8 cellular contexts compared by ENCODE assay signal in genomic region chr11:22624742-22625447, GRCh38. TPM values are rescaled to one million over a fixed set of nuclear protein-coding genes. Genes with fewer than 3 reads are reported as not detected.
DNase-seq lines count a peak whose midpoint lies in the region; ATAC-seq and TF ChIP-seq lines count a peak whose summit lies in the region.

No MANE protein-coding gene starts in this region.

- H3K4me3 ChIP-seq in right cardiac atrium (ENCODE audit: low read length) (peak overlapping the region; percentile 78), rectal smooth muscle tissue (ENCODE audit: low read length) (peak overlapping the region; percentile 98)

- H3K4me1 ChIP-seq in right cardiac atrium (ENCODE audit: control insufficient read depth, insufficient read depth, low read length) (peaks cover 2% of the 10 kb centered on the region), rectal smooth muscle tissue (ENCODE audit: control insufficient read depth, insufficient read depth, low read length) (no peaks in the 10 kb centered on the region)

- no peaks in the 10 kb centered on the region for H3K36me3 ChIP-seq in rectal smooth muscle tissue (ENCODE audit: control insufficient read depth, insufficient read depth, low read length)

- ATAC-seq in right cardiac atrium, result peak; percentile 81 to 82

- no peaks in the 10 kb centered on the region for H3K9me3 ChIP-seq in right cardiac atrium (ENCODE audit: control insufficient read depth, low read length)

- H3K27ac ChIP-seq in right cardiac atrium (ENCODE audit: low read length) (peak overlapping the region; percentile 97), rectal smooth muscle tissue (ENCODE audit: low read depth, low read length) (peak overlapping the region; percentile 76)

- no peaks in the 10 kb centered on the region for H3K27me3 ChIP-seq in right cardiac atrium (ENCODE audit: control insufficient read depth, insufficient read depth)
- H3K27me3 ChIP-seq in rectal smooth muscle tissue (ENCODE audit: control insufficient read depth, insufficient read depth, low read length), result no peaks in the 10 kb centered on the region

- WGBS in right cardiac atrium, result 4% methylated on average over 31 of the region's 31 CpGs

- peak overlapping the region; percentile 81 for H3K9ac ChIP-seq in rectal smooth muscle tissue (ENCODE audit: low read length)

- intact Hi-C loops in right cardiac atrium (cut with DNase I), result no loop called here

- peak; percentile 61 for TF ChIP-seq CTCF in GM10266 (IDR thresholded peaks at IDR 0.05; ENCODE audit: control insufficient read depth, insufficient read depth, low read depth, missing control alignments)

- DNase-seq in GM10266 (ENCODE audit: extremely low spot score) (peak; percentile 40), HCEC 1CT (peak; percentile 59), M059J (ENCODE audit: low read depth) (peak; percentile 77), SHP77 treated with DMSO at 0.1 percent for 48 hours (lab: John Stamatoyannopoulos, UW) (peak; percentile 9), amygdala (lab: John Stamatoyannopoulos, UW) (peak in 47 of 56 donors; percentile 12 to 82 (median 68)), right cardiac atrium (peak in 2 of 3 donors; percentile 57 to 80), T1000 (lab: John Stamatoyannopoulos, UW) (no peak)

RNA-seq across cellular contexts. Expression of gene FANCF, which starts 0.7 kb away (rescaled TPM):
- total RNA-seq in M059J (2014; rRNA removed; shearing (Covaris generic)), result 11.1 and 15.5 TPM in 2 replicates
- total RNA-seq in right cardiac atrium, result 1 to 10 TPM; 4.1 to 7.1 (median 6.3) TPM
- polyA plus RNA-seq in right cardiac atrium, result 3.8 TPM

RNA-seq across cellular contexts. Expression of gene GAS2, which starts 41.5 kb away (rescaled TPM):
- 0.62 and 2.5 TPM in 2 replicates for total RNA-seq in M059J (2014; rRNA removed; shearing (Covaris generic))
- 10 to 100 TPM in 2 of 4 donors, 1 to 10 TPM in 2; 6.6 to 12.3 (median 9.8) TPM for total RNA-seq in right cardiac atrium
- 1.9 TPM for polyA plus RNA-seq in right cardiac atrium
